Comparison of ENCODE assay signal across 1 cellular context in the genomic region with DNA sequence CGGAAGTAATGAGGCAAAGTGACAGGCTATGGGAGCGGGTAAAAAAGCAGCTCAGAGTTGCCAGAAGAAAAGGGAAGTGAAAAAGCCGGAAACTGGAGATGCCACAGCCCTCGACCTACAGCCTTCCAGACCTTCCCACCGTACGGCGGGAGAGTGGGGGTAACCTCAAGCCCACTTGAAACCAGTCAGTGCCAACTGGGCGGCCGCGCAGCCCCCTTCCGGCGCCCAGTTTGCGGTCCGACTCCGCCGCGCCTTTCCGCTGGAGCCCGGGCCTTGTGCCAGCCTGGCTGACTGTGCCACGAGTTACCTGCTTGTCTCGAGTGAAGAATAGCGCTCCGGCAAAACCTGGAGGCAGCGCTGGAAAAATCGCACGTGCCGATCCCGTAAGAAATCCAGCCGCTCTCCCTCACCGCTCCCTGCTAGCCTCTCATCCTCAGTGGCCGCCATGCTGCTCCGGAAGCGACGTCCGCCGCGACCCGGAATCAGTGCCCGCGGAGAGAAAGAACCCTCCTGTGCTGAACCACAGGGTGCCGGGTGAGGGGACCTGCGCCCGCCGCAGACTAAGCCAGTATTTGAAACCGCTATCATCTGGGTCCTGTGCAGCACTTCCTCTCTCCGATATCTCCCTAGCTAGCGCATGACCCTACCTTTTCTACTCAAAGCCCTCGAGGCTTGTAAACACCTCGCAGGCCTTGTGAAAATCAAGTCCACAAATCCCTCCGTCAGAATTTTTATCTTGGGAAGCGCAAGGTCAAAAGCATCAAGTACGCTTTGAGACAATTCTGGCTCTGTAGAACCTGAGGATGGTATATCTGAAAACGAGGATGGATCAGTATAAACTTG.
TF ChIP-seq lines count a peak whose summit lies in the region.

Gene PGGT1B (minus strand): TSS at position 473 of the 843 bp plus-strand sequence. CDS start 26 bp downstream, at position 447.

TF ChIP-seq in GM12878, 131 proteins besides CTCF, POLR2A, EP300 and RAD21 (continued from another document and continues in another):
- TF ChIP-seq ZNF592 (IDR thresholded peaks at IDR 0.05) (no peak), FOXM1 (IDR thresholded peaks at IDR 0.05; ENCODE audit: low read depth, low read length) (no peak), SREBF2 (IDR thresholded peaks at IDR 0.05; ENCODE audit: low read length) (no peak), ZSCAN29 (IDR thresholded peaks at IDR 0.05) (no peak), NRF1 (conservative IDR thresholded peaks at IDR 0.05; ENCODE audit: low read depth, low read length) (no peak), MTA2 (IDR thresholded peaks at IDR 0.05; ENCODE audit: low read depth) (peak; percentile 80; the same call in 1 of the 2 replicates), SKIL (IDR thresholded peaks at IDR 0.05; ENCODE audit: low read depth, poor library complexity, severe bottlenecking) (no peak), KLF5 (IDR thresholded peaks at IDR 0.05; ENCODE audit: partially characterized antibody) (peak; percentile 61), RCOR1 (conservative IDR thresholded peaks at IDR 0.05; ENCODE audit: low read depth, low read length) (no peak), BCL3 (IDR thresholded peaks at IDR 0.05; ENCODE audit: borderline replicate concordance, insufficient read depth, low read depth, low read length, poor library complexity, severe bottlenecking) (peak; percentile 9), E4F1 (IDR thresholded peaks at IDR 0.05; ENCODE audit: borderline replicate concordance, partially characterized antibody) (no peak), JUNB (IDR thresholded peaks at IDR 0.05) (no peak), NR2C2 (IDR thresholded peaks at IDR 0.05; ENCODE audit: borderline replicate concordance, control insufficient read depth, insufficient read length, low read depth) (peak; percentile 78), ZNF274 (IDR thresholded peaks at IDR 0.05; ENCODE audit: insufficient read depth, insufficient read length) (no peak), CBX5 (IDR thresholded peaks at IDR 0.05; ENCODE audit: low read depth) (no peak), E2F4 (IDR thresholded peaks at IDR 0.05; ENCODE audit: low read depth, low read length) (no peak), BHLHE40 (IDR thresholded peaks at IDR 0.05; ENCODE audit: borderline replicate concordance in 1 of 2, low read depth in 2 of 2, low read length in 1 of 2) (peak in 1 of 2 experiments; percentile 83; a peak in 2 of 4 replicates), RB1 (IDR thresholded peaks at IDR 0.05; ENCODE audit: borderline replicate concordance) (0 out of 2 replicates have a peak, but pooled peaks have one; percentile 70), NR2C1 (IDR thresholded peaks at IDR 0.05) (peak; percentile 97), MTA3 (IDR thresholded peaks at IDR 0.05; ENCODE audit: borderline replicate concordance, low read length) (no peak), POLR2AphosphoS2 (IDR thresholded peaks at IDR 0.05; ENCODE audit: low read depth, low read length) (no peak), TARDBP (IDR thresholded peaks at IDR 0.05; ENCODE audit: borderline replicate concordance) (0 out of 2 replicates have a peak, but pooled peaks have one; percentile 18)
- TF ChIP-seq, protein P1, sequence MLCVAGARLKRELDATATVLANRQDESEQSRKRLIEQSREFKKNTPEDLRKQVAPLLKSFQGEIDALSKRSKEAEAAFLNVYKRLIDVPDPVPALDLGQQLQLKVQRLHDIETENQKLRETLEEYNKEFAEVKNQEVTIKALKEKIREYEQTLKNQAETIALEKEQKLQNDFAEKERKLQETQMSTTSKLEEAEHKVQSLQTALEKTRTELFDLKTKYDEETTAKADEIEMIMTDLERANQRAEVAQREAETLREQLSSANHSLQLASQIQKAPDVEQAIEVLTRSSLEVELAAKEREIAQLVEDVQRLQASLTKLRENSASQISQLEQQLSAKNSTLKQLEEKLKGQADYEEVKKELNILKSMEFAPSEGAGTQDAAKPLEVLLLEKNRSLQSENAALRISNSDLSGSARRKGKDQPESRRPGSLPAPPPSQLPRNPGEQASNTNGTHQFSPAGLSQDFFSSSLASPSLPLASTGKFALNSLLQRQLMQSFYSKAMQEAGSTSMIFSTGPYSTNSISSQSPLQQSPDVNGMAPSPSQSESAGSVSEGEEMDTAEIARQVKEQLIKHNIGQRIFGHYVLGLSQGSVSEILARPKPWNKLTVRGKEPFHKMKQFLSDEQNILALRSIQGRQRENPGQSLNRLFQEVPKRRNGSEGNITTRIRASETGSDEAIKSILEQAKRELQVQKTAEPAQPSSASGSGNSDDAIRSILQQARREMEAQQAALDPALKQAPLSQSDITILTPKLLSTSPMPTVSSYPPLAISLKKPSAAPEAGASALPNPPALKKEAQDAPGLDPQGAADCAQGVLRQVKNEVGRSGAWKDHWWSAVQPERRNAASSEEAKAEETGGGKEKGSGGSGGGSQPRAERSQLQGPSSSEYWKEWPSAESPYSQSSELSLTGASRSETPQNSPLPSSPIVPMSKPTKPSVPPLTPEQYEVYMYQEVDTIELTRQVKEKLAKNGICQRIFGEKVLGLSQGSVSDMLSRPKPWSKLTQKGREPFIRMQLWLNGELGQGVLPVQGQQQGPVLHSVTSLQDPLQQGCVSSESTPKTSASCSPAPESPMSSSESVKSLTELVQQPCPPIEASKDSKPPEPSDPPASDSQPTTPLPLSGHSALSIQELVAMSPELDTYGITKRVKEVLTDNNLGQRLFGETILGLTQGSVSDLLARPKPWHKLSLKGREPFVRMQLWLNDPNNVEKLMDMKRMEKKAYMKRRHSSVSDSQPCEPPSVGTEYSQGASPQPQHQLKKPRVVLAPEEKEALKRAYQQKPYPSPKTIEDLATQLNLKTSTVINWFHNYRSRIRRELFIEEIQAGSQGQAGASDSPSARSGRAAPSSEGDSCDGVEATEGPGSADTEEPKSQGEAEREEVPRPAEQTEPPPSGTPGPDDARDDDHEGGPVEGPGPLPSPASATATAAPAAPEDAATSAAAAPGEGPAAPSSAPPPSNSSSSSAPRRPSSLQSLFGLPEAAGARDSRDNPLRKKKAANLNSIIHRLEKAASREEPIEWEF (IDR thresholded peaks at IDR 0.05; ENCODE audit: insufficient replicate concordance, low read depth, low read length): no peak
- TF ChIP-seq, protein P2, sequence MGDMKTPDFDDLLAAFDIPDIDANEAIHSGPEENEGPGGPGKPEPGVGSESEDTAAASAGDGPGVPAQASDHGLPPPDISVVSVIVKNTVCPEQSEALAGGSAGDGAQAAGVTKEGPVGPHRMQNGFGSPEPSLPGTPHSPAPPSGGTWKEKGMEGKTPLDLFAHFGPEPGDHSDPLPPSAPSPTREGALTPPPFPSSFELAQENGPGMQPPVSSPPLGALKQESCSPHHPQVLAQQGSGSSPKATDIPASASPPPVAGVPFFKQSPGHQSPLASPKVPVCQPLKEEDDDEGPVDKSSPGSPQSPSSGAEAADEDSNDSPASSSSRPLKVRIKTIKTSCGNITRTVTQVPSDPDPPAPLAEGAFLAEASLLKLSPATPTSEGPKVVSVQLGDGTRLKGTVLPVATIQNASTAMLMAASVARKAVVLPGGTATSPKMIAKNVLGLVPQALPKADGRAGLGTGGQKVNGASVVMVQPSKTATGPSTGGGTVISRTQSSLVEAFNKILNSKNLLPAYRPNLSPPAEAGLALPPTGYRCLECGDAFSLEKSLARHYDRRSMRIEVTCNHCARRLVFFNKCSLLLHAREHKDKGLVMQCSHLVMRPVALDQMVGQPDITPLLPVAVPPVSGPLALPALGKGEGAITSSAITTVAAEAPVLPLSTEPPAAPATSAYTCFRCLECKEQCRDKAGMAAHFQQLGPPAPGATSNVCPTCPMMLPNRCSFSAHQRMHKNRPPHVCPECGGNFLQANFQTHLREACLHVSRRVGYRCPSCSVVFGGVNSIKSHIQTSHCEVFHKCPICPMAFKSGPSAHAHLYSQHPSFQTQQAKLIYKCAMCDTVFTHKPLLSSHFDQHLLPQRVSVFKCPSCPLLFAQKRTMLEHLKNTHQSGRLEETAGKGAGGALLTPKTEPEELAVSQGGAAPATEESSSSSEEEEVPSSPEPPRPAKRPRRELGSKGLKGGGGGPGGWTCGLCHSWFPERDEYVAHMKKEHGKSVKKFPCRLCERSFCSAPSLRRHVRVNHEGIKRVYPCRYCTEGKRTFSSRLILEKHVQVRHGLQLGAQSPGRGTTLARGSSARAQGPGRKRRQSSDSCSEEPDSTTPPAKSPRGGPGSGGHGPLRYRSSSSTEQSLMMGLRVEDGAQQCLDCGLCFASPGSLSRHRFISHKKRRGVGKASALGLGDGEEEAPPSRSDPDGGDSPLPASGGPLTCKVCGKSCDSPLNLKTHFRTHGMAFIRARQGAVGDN (IDR thresholded peaks at IDR 0.05): peak; percentile 93
- TF ChIP-seq, protein P3, sequence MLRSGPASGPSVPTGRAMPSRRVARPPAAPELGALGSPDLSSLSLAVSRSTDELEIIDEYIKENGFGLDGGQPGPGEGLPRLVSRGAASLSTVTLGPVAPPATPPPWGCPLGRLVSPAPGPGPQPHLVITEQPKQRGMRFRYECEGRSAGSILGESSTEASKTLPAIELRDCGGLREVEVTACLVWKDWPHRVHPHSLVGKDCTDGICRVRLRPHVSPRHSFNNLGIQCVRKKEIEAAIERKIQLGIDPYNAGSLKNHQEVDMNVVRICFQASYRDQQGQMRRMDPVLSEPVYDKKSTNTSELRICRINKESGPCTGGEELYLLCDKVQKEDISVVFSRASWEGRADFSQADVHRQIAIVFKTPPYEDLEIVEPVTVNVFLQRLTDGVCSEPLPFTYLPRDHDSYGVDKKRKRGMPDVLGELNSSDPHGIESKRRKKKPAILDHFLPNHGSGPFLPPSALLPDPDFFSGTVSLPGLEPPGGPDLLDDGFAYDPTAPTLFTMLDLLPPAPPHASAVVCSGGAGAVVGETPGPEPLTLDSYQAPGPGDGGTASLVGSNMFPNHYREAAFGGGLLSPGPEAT (IDR thresholded peaks at IDR 0.05; ENCODE audit: low read depth): peak; percentile 91
